In genomic region chr11:120515186-120515723, GRCh38 we compare ENCODE assay signal across 27 cellular contexts. TPM values are rescaled to one million over a fixed set of nuclear protein-coding genes. Genes with fewer than 3 reads are reported as not detected.
"Had no signal": no experiment of that assay in that cellular context is flagged by ENCODE, and none has a peak within 500 bp of the region (broad histone marks: within the 10 kb centered on the region; RNA-seq: fewer than 3 reads in every experiment).

No MANE protein-coding gene starts in this region.

- H3K36me3 Mint-ChIP-seq: activated CD8-positive, alpha-beta memory T cell treated with anti-CD3 and anti-CD28 coated beads, Interleukin-2, amount 10 ng/mL, durations not matched to agents 7 days and 5 days; activated naive CD4-positive, alpha-beta T cell treated with anti-CD3 and anti-CD28 coated beads, Interleukin-2, amount 50 U/mL, for 24 hours; naive thymus-derived CD4-positive, alpha-beta T cell; T-cell had no signal

- H3K4me1 ChIP-seq: adrenal gland, ascending aorta, colonic mucosa, gastrocnemius medialis, parathyroid adenoma, right lobe of liver, testis had no signal

- H3K4me2 ChIP-seq: smooth muscle cell had no signal

- FAIRE-seq: keratinocyte had no signal

- H3K36me3 ChIP-seq: adrenal gland, ascending aorta, colonic mucosa, esophagus squamous epithelium, gastrocnemius medialis, right lobe of liver had no signal

- H3K27ac Mint-ChIP-seq: activated CD4-positive, alpha-beta T cell treated with anti-CD3 and anti-CD28 coated beads, Interleukin-2, amount 10 ng/mL, durations not matched to agents 7 days and 5 days; activated CD8-positive, alpha-beta memory T cell treated with anti-CD3 and anti-CD28 coated beads, Interleukin-2, amount 10 ng/mL, durations not matched to agents 7 days and 5 days; activated CD8-positive, alpha-beta T cell treated with anti-CD3 and anti-CD28 coated beads for 36 hours; activated naive CD4-positive, alpha-beta T cell treated with anti-CD3 and anti-CD28 coated beads, Interleukin-2, amount 50 U/mL, for 24 hours; naive thymus-derived CD4-positive, alpha-beta T cell; T-cell; T-helper 2 cell treated with Interferon-gamma antibody and Interleukin-4, amounts not matched to agents 5 μg/mL and 100 μg/mL, for 36 hours had no signal

- H3K9me3 ChIP-seq: adrenal gland, ascending aorta, colonic mucosa, esophagus squamous epithelium, gastrocnemius medialis, right lobe of liver, testis had no signal

- H3K79me2 ChIP-seq: parathyroid adenoma had no signal

- H3K4me3 ChIP-seq: adrenal gland, ascending aorta, colonic mucosa, esophagus squamous epithelium, gastrocnemius medialis, right lobe of liver, smooth muscle cell, testis had no signal

- H2AFZ ChIP-seq: parathyroid adenoma had no signal

- H3K27ac ChIP-seq: adrenal gland, ascending aorta, colonic mucosa, esophagus squamous epithelium, gastrocnemius medialis, parathyroid adenoma, right lobe of liver, testis, VCaP had no signal

- H3K9ac ChIP-seq: parathyroid adenoma had no signal

- H3K4me3 Mint-ChIP-seq: activated CD4-positive, alpha-beta T cell treated with anti-CD3 and anti-CD28 coated beads, Interleukin-2, amount 10 ng/mL, durations not matched to agents 7 days and 5 days; activated CD8-positive, alpha-beta memory T cell treated with anti-CD3 and anti-CD28 coated beads, Interleukin-2, amount 10 ng/mL, durations not matched to agents 7 days and 5 days; activated CD8-positive, alpha-beta T cell treated with anti-CD3 and anti-CD28 coated beads for 36 hours; activated naive CD4-positive, alpha-beta T cell treated with anti-CD3 and anti-CD28 coated beads, Interleukin-2, amount 50 U/mL, for 24 hours; central memory CD8-positive, alpha-beta T cell; naive thymus-derived CD4-positive, alpha-beta T cell; T-cell; T-helper 2 cell treated with Interferon-gamma antibody and Interleukin-4, amounts not matched to agents 5 μg/mL and 100 μg/mL, for 36 hours had no signal

- H3K27me3 ChIP-seq: adrenal gland, ascending aorta, right lobe of liver, testis had no signal

- H3K9me3 Mint-ChIP-seq: activated CD4-positive, alpha-beta T cell treated with anti-CD3 and anti-CD28 coated beads, Interleukin-2, amount 10 ng/mL, durations not matched to agents 7 days and 5 days; activated CD8-positive, alpha-beta T cell treated with anti-CD3 and anti-CD28 coated beads for 36 hours; activated naive CD4-positive, alpha-beta T cell treated with anti-CD3 and anti-CD28 coated beads, Interleukin-2, amount 50 U/mL, for 24 hours; central memory CD8-positive, alpha-beta T cell; T-cell; T-helper 2 cell treated with Interferon-gamma antibody and Interleukin-4, amounts not matched to agents 5 μg/mL and 100 μg/mL, for 36 hours had no signal

- ATAC-seq: activated CD4-positive, CD25-positive, alpha-beta regulatory T cell treated with anti-CD3 and anti-CD28 coated beads, Interleukin-2, amount 50 U/mL, for 24 hours; activated CD8-positive, alpha-beta memory T cell treated with anti-CD3 and anti-CD28 coated beads, Interleukin-2, amount 10 ng/mL, durations not matched to agents 7 days and 5 days; activated CD8-positive, alpha-beta T cell treated with anti-CD3 and anti-CD28 coated beads for 36 hours; gastrocnemius medialis; left colon; naive thymus-derived CD4-positive, alpha-beta T cell; right lobe of liver; T-cell had no signal

- H3K4me1 Mint-ChIP-seq: activated CD8-positive, alpha-beta memory T cell treated with anti-CD3 and anti-CD28 coated beads, Interleukin-2, amount 10 ng/mL, durations not matched to agents 7 days and 5 days; activated naive CD4-positive, alpha-beta T cell treated with anti-CD3 and anti-CD28 coated beads, Interleukin-2, amount 50 U/mL, for 24 hours had no signal

- DNase-seq: activated CD4-positive, alpha-beta T cell treated with anti-CD3 and anti-CD28 coated beads, Interleukin-2, amount 10 ng/mL, durations not matched to agents 7 days and 5 days; activated CD8-positive, alpha-beta memory T cell treated with anti-CD3 and anti-CD28 coated beads, Interleukin-2, amount 10 ng/mL, durations not matched to agents 7 days and 5 days; activated CD8-positive, alpha-beta T cell treated with anti-CD3 and anti-CD28 coated beads for 36 hours; activated gamma-delta T cell treated with Interleukin-2 at 50 U/mL for 16 hours; activated T-cell treated with anti-CD3 and anti-CD28 coated beads for 4 hours; adrenal gland; colonic mucosa; esophagus squamous epithelium; gastrocnemius medialis; naive thymus-derived CD4-positive, alpha-beta T cell; nucleus accumbens; stimulated activated CD4-positive, alpha-beta T cell treated with anti-CD3 and anti-CD28 coated beads, Interleukin-4, amount 100 ng/mL, for 1 hour; stimulated activated naive CD4-positive, alpha-beta T cell; testis; trophoblast cell had no signal

RNA-seq across cellular contexts. Expression of gene GRIK4, which starts 3.7 kb away (rescaled TPM):
- total RNA-seq: activated CD4-positive, alpha-beta T cell treated with anti-CD3 and anti-CD28 coated beads, Interleukin-2, amount 10 ng/mL, durations not matched to agents 7 days and 5 days; activated CD8-positive, alpha-beta T cell treated with anti-CD3 and anti-CD28 coated beads for 36 hours; ascending aorta; smooth muscle cell had no signal
- polyA plus RNA-seq: keratinocyte; naive thymus-derived CD4-positive, alpha-beta T cell; smooth muscle cell had no signal
